ENCODE assay signal across 1 cellular context in the genomic region with DNA sequence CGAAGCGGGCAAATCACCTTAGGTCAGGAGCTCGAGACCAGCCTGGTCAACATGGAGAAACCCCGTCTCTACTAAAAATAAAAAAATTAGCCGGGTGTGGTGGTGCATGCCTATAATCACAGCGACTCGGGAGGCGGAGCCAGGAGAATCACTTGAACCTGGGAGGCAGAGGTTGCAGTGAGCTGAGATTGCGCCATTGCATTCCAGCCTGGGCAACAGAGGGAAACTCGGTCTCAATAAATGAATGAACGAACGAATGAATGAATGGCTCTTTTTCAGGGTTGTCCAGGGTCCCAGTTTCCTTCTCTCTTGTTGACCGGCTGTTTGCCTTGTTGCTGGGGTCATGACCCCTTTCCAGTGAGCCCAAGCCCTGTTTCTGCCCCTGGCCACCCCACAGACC. TPM values are rescaled to one million over a fixed set of nuclear protein-coding genes. Genes with fewer than 3 reads are reported as not detected.
"Had no signal": no experiment of that assay in that cellular context is flagged by ENCODE, and none has a peak within 500 bp of the region (broad histone marks: within the 10 kb centered on the region; RNA-seq: fewer than 3 reads in every experiment).

No MANE protein-coding gene starts in this region.

RNA-seq across cellular contexts. Expression of a gene that starts 36.7 kb away (rescaled TPM):
- total RNA-seq: thoracic aorta had no signal
